ENCODE assay signal across 13 cellular contexts in genomic region chr11:126518996-126519351, GRCh38.
A peak's percentile ranks its signal among the peaks of the same experiment; 100 is the strongest.
DNase-seq lines count a peak whose midpoint lies in the region; ATAC-seq and TF ChIP-seq lines count a peak whose summit lies in the region.
"Had no signal": no experiment of that assay in that cellular context is flagged by ENCODE, and none has a peak within 500 bp of the region (broad histone marks: within the 10 kb centered on the region; RNA-seq: fewer than 3 reads in every experiment).

No MANE protein-coding gene starts in this region.

- H3K27me3 ChIP-seq in H9 (ENCODE audit: insufficient read depth, low read length): no peaks in the 10 kb centered on the region
- no peaks in the 10 kb centered on the region for H3K27me3 ChIP-seq in mesendoderm (ENCODE audit: insufficient read depth, low read length, poor library complexity)
- peaks cover 0 to 9% (median 0%) of the 10 kb centered on the region in 7 donors for H3K27me3 ChIP-seq in spleen (replicated peaks in 1 of 7)
- H3K27me3 ChIP-seq in psoas muscle (ENCODE audit: insufficient read depth in 3 of 3, low read length in 2 of 3): peaks cover 0 to 31% (median 2%) of the 10 kb centered on the region in 3 donors

- no peaks in the 10 kb centered on the region; a peak in 1 of 5 replicates for H3K9me3 Mint-ChIP-seq in H9

- H2BK15ac ChIP-seq in H9 (ENCODE audit: low read depth, low read length) (no peak overlapping the region), mesendoderm (replicated peaks; ENCODE audit: low read depth) (no peak overlapping the region)

- no peak overlapping the region for H2AFZ ChIP-seq in H9 (ENCODE audit: low read length)
- H2AFZ ChIP-seq: GM23248 had no signal

- H3K56ac ChIP-seq in H9 (ENCODE audit: insufficient read length, low read depth, low read length): no peak overlapping the region
- H3K56ac ChIP-seq in mesendoderm (ENCODE audit: low read length): no peak overlapping the region

- H3K79me1 ChIP-seq in H9 (ENCODE audit: insufficient read depth, low read depth, low read length, poor library complexity, severe bottlenecking) (no peaks in the 10 kb centered on the region), mesendoderm (ENCODE audit: low read length) (no peaks in the 10 kb centered on the region)

- no peak overlapping the region for H2BK120ac ChIP-seq in H9 (ENCODE audit: low read depth, low read length, poor library complexity, severe bottlenecking)
- H2BK120ac ChIP-seq in mesendoderm (ENCODE audit: low read depth, low read length): no peak overlapping the region

- DNase-seq in ELF-1 (ENCODE audit: low read depth, low spot score) (peak; percentile 26), H9 (no peak), mesendoderm (peak; percentile 9), spleen (peak; percentile 52), T-helper 2 cell (no peak), psoas muscle (no peak), omental fat pad (ENCODE audit: low spot score) (no peak)
- DNase-seq: CD8-positive, alpha-beta memory T cell; DMS53; GM23248; IMR-90 had no signal

- H2BK12ac ChIP-seq in H9 (ENCODE audit: insufficient read length, low read depth, low read length): no peak overlapping the region

- no peak overlapping the region for H4K5ac ChIP-seq in H9 (ENCODE audit: insufficient read length, low read depth, low read length)
- no peak overlapping the region for H4K5ac ChIP-seq in mesendoderm (ENCODE audit: low read length)

- H3K4me2 ChIP-seq in H9 (ENCODE audit: insufficient read depth, insufficient read length, low read length): no peak overlapping the region
- H3K4me2 ChIP-seq in mesendoderm (ENCODE audit: low read length): no peak overlapping the region
- H3K4me2 ChIP-seq: A549 had no signal

- no peak overlapping the region for H3T11ph ChIP-seq in H9 (ENCODE audit: low read length)

- intact Hi-C loops in spleen (cut with DNase I; ENCODE audit: low total_unique reads): no loop called here
- intact Hi-C loops in psoas muscle (cut with DNase I): no loop called here

- H4K8ac ChIP-seq in H9 (replicated peaks; ENCODE audit: insufficient read length, low read depth, low read length) (no peak overlapping the region), mesendoderm (ENCODE audit: low read depth, low read length) (no peak overlapping the region)

- H3K36me3 ChIP-seq in mesendoderm (ENCODE audit: control insufficient read depth, insufficient read depth, low read length) (no peaks in the 10 kb centered on the region), spleen (no peaks in the 10 kb centered on the region), psoas muscle (ENCODE audit: insufficient read depth in 1 of 2, low read depth in 1 of 2) (no peaks in the 10 kb centered on the region)

- no CpG with 5 or more reads among the region's 6 CpGs for WGBS in H9 (ENCODE audit: extremely low coverage, insufficient read length, low lambda C conversion rate)
- WGBS in mesendoderm (ENCODE audit: extremely low coverage, insufficient coverage, low lambda C conversion rate): no CpG with 5 or more reads among the region's 6 CpGs
- 77 to 92% (median 89%) methylated on average over 3 to 6 of the region's 6 CpGs for WGBS in spleen, 5 donors
- 71 to 74% (median 74%) methylated on average over 6 of the region's 6 CpGs for WGBS in psoas muscle, 3 donors

- TF ChIP-seq CTCF in H9 (conservative IDR thresholded peaks at IDR 0.05): no peak
- no peak for TF ChIP-seq CTCF in spleen (IDR thresholded peaks at IDR 0.05 in 8 of 11, conservative IDR thresholded peaks at IDR 0.05 in 3 of 11)
- no peak for TF ChIP-seq CTCF in psoas muscle (IDR thresholded peaks at IDR 0.05)
- TF ChIP-seq CTCF in omental fat pad (IDR thresholded peaks at IDR 0.05): no peak

- H3K4me3 ChIP-seq in mesendoderm (ENCODE audit: low read length): no peak overlapping the region
- H3K4me3 ChIP-seq in spleen: no peak overlapping the region
- no peak overlapping the region for H3K4me3 ChIP-seq in psoas muscle
- H3K4me3 ChIP-seq: A549, GM23248 had no signal

- no peaks in the 10 kb centered on the region for H4K20me1 ChIP-seq in H9 (ENCODE audit: control insufficient read depth, insufficient read depth, insufficient read length)

- H3K23ac ChIP-seq in H9 (ENCODE audit: insufficient read length, low read depth, low read length) (no peak overlapping the region), mesendoderm (ENCODE audit: low read length) (peak overlapping the region; percentile 24)

- H3K27me3 Mint-ChIP-seq in H9 (ENCODE audit: low read depth): peaks cover 4% of the 10 kb centered on the region

- no peak overlapping the region for H3K4me3 Mint-ChIP-seq in H9
- H3K4me3 Mint-ChIP-seq: CD14-positive monocyte; CD8-positive, alpha-beta memory T cell had no signal

- H3K27ac ChIP-seq in H9 (ENCODE audit: insufficient read length, low read depth, low read length): no peak overlapping the region
- no peak overlapping the region for H3K27ac ChIP-seq in mesendoderm (ENCODE audit: low read depth, low read length)
- H3K27ac ChIP-seq in spleen: no peak overlapping the region
- H3K27ac ChIP-seq in psoas muscle: no peak overlapping the region
- H3K27ac ChIP-seq: A549, GM23248 had no signal

- H3K23me2 ChIP-seq in H9 (ENCODE audit: insufficient read length, low read depth, low read length, poor library complexity, severe bottlenecking): no peaks in the 10 kb centered on the region

- H3K4ac ChIP-seq in H9 (ENCODE audit: low read depth, low read length): no peak overlapping the region
- no peak overlapping the region for H3K4ac ChIP-seq in mesendoderm (ENCODE audit: low read depth, low read length)

- H2BK20ac ChIP-seq in H9 (ENCODE audit: low read depth, low read length, poor library complexity, severe bottlenecking): no peak overlapping the region

- TF ChIP-seq POLR2A in spleen (IDR thresholded peaks at IDR 0.05): no peak

- no peaks in the 10 kb centered on the region for H3K36me3 Mint-ChIP-seq in H9 (ENCODE audit: insufficient read depth in 1 of 3, low read depth in 3 of 3)
- H3K36me3 Mint-ChIP-seq: CD14-positive monocyte; CD8-positive, alpha-beta memory T cell had no signal

- peak overlapping the region; percentile 24; the same call in 1 of the 2 replicates for H3K14ac ChIP-seq in H9 (ENCODE audit: insufficient read depth, low read length)

- H2AK5ac ChIP-seq in H9 (ENCODE audit: insufficient read length, low read length): no peak overlapping the region
- no peak overlapping the region for H2AK5ac ChIP-seq in mesendoderm (ENCODE audit: low read length)

- H2BK5ac ChIP-seq in H9 (ENCODE audit: insufficient read length, low read length): no peak overlapping the region
- no peak overlapping the region for H2BK5ac ChIP-seq in mesendoderm (ENCODE audit: low read length)

- H3K18ac ChIP-seq in H9 (ENCODE audit: insufficient read length, low read depth, low read length) (no peak overlapping the region), mesendoderm (ENCODE audit: low read length) (no peak overlapping the region)

- no peaks in the 10 kb centered on the region for H3K79me2 ChIP-seq in H9 (ENCODE audit: insufficient read depth, low read length)
- no peaks in the 10 kb centered on the region for H3K79me2 ChIP-seq in mesendoderm (ENCODE audit: control insufficient read depth, insufficient read depth, low read length)

- no peak for ATAC-seq in psoas muscle
- no peak for ATAC-seq in omental fat pad (ENCODE audit: low FRiP score)
- ATAC-seq: A549 had no signal

- no peaks in the 10 kb centered on the region for H3K4me1 ChIP-seq in H9 (ENCODE audit: insufficient read depth, low read length)
- no peaks in the 10 kb centered on the region for H3K4me1 ChIP-seq in mesendoderm (ENCODE audit: control insufficient read depth, low read depth, low read length)
- H3K4me1 ChIP-seq in spleen: peaks cover 0 to 8% (median 0%) of the 10 kb centered on the region in 6 donors
- H3K4me1 ChIP-seq in psoas muscle: no peaks in the 10 kb centered on the region

- no peak overlapping the region for H4K91ac ChIP-seq in H9 (ENCODE audit: insufficient read length, low read depth, low read length)

- no peaks in the 10 kb centered on the region for H3K9me3 ChIP-seq in H9 (ENCODE audit: control insufficient read depth, low read depth, low read length)
- H3K9me3 ChIP-seq in spleen: no peaks in the 10 kb centered on the region
- no peaks in the 10 kb centered on the region for H3K9me3 ChIP-seq in psoas muscle
- H3K9me3 ChIP-seq: A549 had no signal

- H3K9ac ChIP-seq in H9 (ENCODE audit: extremely low read depth, insufficient read length, low read length) (no peak overlapping the region), mesendoderm (ENCODE audit: low read length) (no peak overlapping the region)
- H3K9ac ChIP-seq: GM23248 had no signal

- H3K27ac Mint-ChIP-seq in H9: 0 out of 7 replicates have a peak overlapping the region, but pooled peaks of 1 of the 3 experiments have one; percentile 9
- H3K27ac Mint-ChIP-seq: CD14-positive monocyte; CD8-positive, alpha-beta memory T cell had no signal

- peaks cover 5 to 25% of the 10 kb centered on the region in 2 experiments for H3K4me1 Mint-ChIP-seq in H9
- H3K4me1 Mint-ChIP-seq: CD14-positive monocyte; CD8-positive, alpha-beta memory T cell had no signal

Comparison
In these comparisons a context has a peak if more than half of its experiments do, and no peak if none do; other contexts are left out.
1. DNase-seq: peak in ELF-1 (single experiment), mesendoderm (single experiment) and spleen (single experiment); none in H9 (single experiment), T-helper 2 cell (0 of 5), psoas muscle (0 of 2) and omental fat pad (single experiment).